In the genomic region with DNA sequence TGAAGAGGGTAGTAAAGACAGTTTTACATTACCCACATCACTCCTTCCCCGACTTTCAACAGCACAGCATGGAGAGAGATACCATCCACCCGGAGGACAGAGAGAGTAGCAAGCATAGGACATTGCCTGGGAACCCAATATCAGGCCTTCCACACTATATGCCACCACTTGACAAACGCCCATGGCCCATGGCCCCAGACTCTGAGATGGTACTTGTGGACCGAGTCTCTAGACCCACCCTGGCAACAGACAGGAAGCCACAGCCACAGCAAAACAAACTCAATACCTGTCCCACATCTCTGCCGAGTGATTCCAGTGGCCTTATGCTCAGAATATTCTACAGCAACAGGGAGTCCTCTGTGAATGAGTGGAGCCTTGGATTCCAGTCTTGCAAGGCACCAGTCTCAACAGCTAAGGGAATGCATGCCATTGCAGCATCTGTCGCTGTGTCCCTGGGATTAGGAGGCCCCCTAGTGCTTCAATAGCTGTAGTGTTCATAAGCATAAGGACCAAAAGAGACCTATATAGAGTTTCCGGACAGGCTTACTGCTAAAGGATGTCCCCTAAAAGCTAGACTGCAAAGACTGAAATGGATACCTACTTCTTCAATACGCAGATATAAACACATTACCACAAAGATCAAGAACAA, we compare ENCODE assay signal across 7 cellular contexts. TPM values are rescaled to one million over a fixed set of nuclear protein-coding genes. Genes with fewer than 3 reads are reported as not detected.
A peak's percentile ranks its signal among the peaks of the same experiment; 100 is the strongest.
DNase-seq lines count a peak whose midpoint lies in the region; ATAC-seq, FAIRE-seq and TF ChIP-seq lines count a peak whose summit lies in the region.

No MANE protein-coding gene starts in this region.

- no peak overlapping the region for H3K27ac Mint-ChIP-seq in astrocyte (ENCODE audit: unreplicated experiment)
- H3K27ac Mint-ChIP-seq in stimulated activated naive CD8-positive, alpha-beta T cell treated with anti-CD3 and anti-CD28 coated beads, Interleukin-15, amount 100 ng/mL, for 72 hours = no peak overlapping the region

- no peaks in the 10 kb centered on the region for H3K9me3 ChIP-seq in DND-41 (ENCODE audit: insufficient read depth, low read length, severe bottlenecking)
- H3K9me3 ChIP-seq in PC-3 (ENCODE audit: low read length) = no peaks in the 10 kb centered on the region
- H3K9me3 ChIP-seq in astrocyte (ENCODE audit: insufficient read depth, low read depth, low read length) = no peaks in the 10 kb centered on the region

- no peaks in the 10 kb centered on the region for H3K9me3 Mint-ChIP-seq in astrocyte (ENCODE audit: unreplicated experiment)
- no peaks in the 10 kb centered on the region for H3K9me3 Mint-ChIP-seq in stimulated activated naive CD8-positive, alpha-beta T cell treated with anti-CD3 and anti-CD28 coated beads, Interleukin-15, amount 100 ng/mL, for 72 hours

- intact Hi-C loops in PC-3 (cut with micrococcal nuclease) = loop anchor here (5.0 kb wide), 1 partner anchor 119 kb away; no protein-coding TSS in a partner anchor

- no peak overlapping the region for H3K4me3 Mint-ChIP-seq in astrocyte (ENCODE audit: unreplicated experiment)
- no peak overlapping the region for H3K4me3 Mint-ChIP-seq in stimulated activated naive CD8-positive, alpha-beta T cell treated with anti-CD3 and anti-CD28 coated beads, Interleukin-15, amount 100 ng/mL, for 72 hours

- DNase-seq in DND-41 (peak; percentile 39), GM19240 (ENCODE audit: insufficient read length, low spot score) (peak; percentile 36), PC-3 (peak; percentile 67), astrocyte (ENCODE audit: low read depth) (peak; percentile 5)
- peak; percentile 8 to 28 for DNase-seq in stimulated activated naive CD8-positive, alpha-beta T cell treated with anti-CD3 and anti-CD28 coated beads, Interleukin-15, amount 100 ng/mL, for 72 hours

- no peaks in the 10 kb centered on the region for H4K20me1 ChIP-seq in DND-41 (ENCODE audit: insufficient read depth, low read length)
- H4K20me1 ChIP-seq in PC-3 (ENCODE audit: low read length) = no peaks in the 10 kb centered on the region
- H4K20me1 ChIP-seq in astrocyte (ENCODE audit: insufficient read depth, low read length) = no peaks in the 10 kb centered on the region

- H3K27ac ChIP-seq in DND-41 (ENCODE audit: low read length) = no peak overlapping the region
- no peak overlapping the region for H3K27ac ChIP-seq in PC-3 (ENCODE audit: low read length)
- H3K27ac ChIP-seq in astrocyte (ENCODE audit: low read depth, low read length) = no peak overlapping the region

- H3K79me2 ChIP-seq in DND-41 (ENCODE audit: insufficient read depth, low read length) (no peaks in the 10 kb centered on the region), PC-3 (ENCODE audit: low read length) (no peaks in the 10 kb centered on the region), astrocyte (ENCODE audit: insufficient read depth, low read length) (no peaks in the 10 kb centered on the region)

- H3K4me2 ChIP-seq in DND-41 (ENCODE audit: insufficient read depth, low read length) (no peak overlapping the region), PC-3 (ENCODE audit: low read length) (no peak overlapping the region), astrocyte (ENCODE audit: low read length) (no peak overlapping the region)

- CTCF ChIA-PET in PC-3 (lab: Charles Lee) = interaction anchor here (0.6 to 1.1 kb wide), 2 partner anchors 74 to 403 kb away, joined by 3 to 9 read pairs; no protein-coding TSS in a partner anchor

- no peaks in the 10 kb centered on the region for H3F3A ChIP-seq in PC-3 (ENCODE audit: low read length, unreplicated experiment)

- H3K9ac ChIP-seq in DND-41 (ENCODE audit: low read depth, low read length) (no peak overlapping the region), PC-3 (ENCODE audit: low read length) (no peak overlapping the region), astrocyte (ENCODE audit: low read length) (no peak overlapping the region)

- POLR2A ChIA-PET in PC-3 (lab: Charles Lee; ENCODE audit: unreplicated experiment) = no interaction called here

- H3K4me1 Mint-ChIP-seq in astrocyte (ENCODE audit: low read depth, unreplicated experiment) = no peaks in the 10 kb centered on the region
- no peaks in the 10 kb centered on the region for H3K4me1 Mint-ChIP-seq in stimulated activated naive CD8-positive, alpha-beta T cell treated with anti-CD3 and anti-CD28 coated beads, Interleukin-15, amount 100 ng/mL, for 72 hours

- H2AFZ ChIP-seq in DND-41 (ENCODE audit: low read depth, low read length) = no peak overlapping the region
- H2AFZ ChIP-seq in PC-3 (ENCODE audit: low read length) = no peak overlapping the region
- H2AFZ ChIP-seq in astrocyte (ENCODE audit: low read depth, low read length) = no peak overlapping the region

- H3K36me3 ChIP-seq in DND-41 (ENCODE audit: insufficient read depth, low read length) (no peaks in the 10 kb centered on the region), PC-3 (ENCODE audit: low read depth, low read length) (no peaks in the 10 kb centered on the region), astrocyte (ENCODE audit: insufficient read depth, low read length) (no peaks in the 10 kb centered on the region)

- ATAC-seq in DND-41 (ENCODE audit: insufficient read depth, low read depth) = peak; percentile 78
- ATAC-seq in HG03460 (IDR thresholded peaks at IDR 0.05; ENCODE audit: unreplicated experiment) = peak; percentile 76
- ATAC-seq in PC-3 = peak; percentile 84
- ATAC-seq in stimulated activated naive CD8-positive, alpha-beta T cell treated with anti-CD3 and anti-CD28 coated beads, Interleukin-15, amount 100 ng/mL, for 72 hours = peak; percentile 84

- no peak overlapping the region for H3K4me3 ChIP-seq in DND-41 (ENCODE audit: low read depth in 1 of 2, low read length in 2 of 2)
- H3K4me3 ChIP-seq in PC-3 (ENCODE audit: low read length) = no peak overlapping the region
- H3K4me3 ChIP-seq in astrocyte (ENCODE audit: insufficient read depth, low read depth, low read length) = no peak overlapping the region

- BruUV-seq in PC-3 (replicated peaks; lab: Mats Ljungman, UMichigan) = no TSS peak

- TF ChIP-seq CTCF in DND-41 (IDR thresholded peaks at IDR 0.05; ENCODE audit: borderline replicate concordance, extremely low read depth, low read length, poor library complexity, severe bottlenecking) (peak; percentile 63), PC-3 (conservative IDR thresholded peaks at IDR 0.05; ENCODE audit: low read depth, low read length) (peak; percentile 63), astrocyte (IDR thresholded peaks at IDR 0.05; ENCODE audit: insufficient read depth, low read depth, low read length) (peak; percentile 23)

- H3K27me3 Mint-ChIP-seq in astrocyte (ENCODE audit: low read depth, unreplicated experiment) = no peaks in the 10 kb centered on the region
- peaks cover 35% of the 10 kb centered on the region for H3K27me3 Mint-ChIP-seq in stimulated activated naive CD8-positive, alpha-beta T cell treated with anti-CD3 and anti-CD28 coated beads, Interleukin-15, amount 100 ng/mL, for 72 hours

- no peaks in the 10 kb centered on the region for H3K4me1 ChIP-seq in DND-41 (ENCODE audit: insufficient read depth, low read length)
- no peaks in the 10 kb centered on the region for H3K4me1 ChIP-seq in PC-3 (ENCODE audit: insufficient read depth, low read length)
- H3K4me1 ChIP-seq in astrocyte (ENCODE audit: insufficient read depth, low read length) = no peaks in the 10 kb centered on the region

- no peaks in the 10 kb centered on the region for H3K9me2 ChIP-seq in PC-3 (replicated peaks; ENCODE audit: low read length)

- H3K36me3 Mint-ChIP-seq in astrocyte (ENCODE audit: low read depth, unreplicated experiment) = no peaks in the 10 kb centered on the region

- FAIRE-seq in astrocyte (lab: Jason Lieb, UNC) = peak; percentile 100
- FAIRE-seq in islet of Langerhans (lab: Jason Lieb, UNC) = peak; percentile 73

- H3K27me3 ChIP-seq in DND-41 (ENCODE audit: insufficient read depth, low read length, poor library complexity) = no peaks in the 10 kb centered on the region
- H3K27me3 ChIP-seq in PC-3 (ENCODE audit: low read length) = peaks cover 66% of the 10 kb centered on the region
- no peaks in the 10 kb centered on the region for H3K27me3 ChIP-seq in astrocyte (ENCODE audit: insufficient read depth, low read length)

RNA-seq across cellular contexts. Expression of a gene that starts 14.7 kb away (rescaled TPM):
- total RNA-seq in PC-3 (2014; rRNA removed) (not detected in 2 replicates), astrocyte (not detected in 2 replicates)

Comparison
In these comparisons a context has a peak if more than half of its experiments do, and no peak if none do; other contexts are left out.
1. DNase-seq: peak in every context shown above with its lines; median percentile 67 in PC-3; 39 in DND-41; 36 in GM19240; 18 in stimulated activated naive CD8-positive, alpha-beta T cell treated with anti-CD3 and anti-CD28 coated beads, Interleukin-15, amount 100 ng/mL, for 72 hours; 5 in astrocyte.